9 cellular contexts compared by ENCODE assay signal in genomic region chrX:79443121-79443520, GRCh38.
"Had no signal": no experiment of that assay in that cellular context is flagged by ENCODE, and none has a peak within 500 bp of the region (broad histone marks: within the 10 kb centered on the region; RNA-seq: fewer than 3 reads in every experiment).

No MANE protein-coding gene starts in this region.

- H3K4me3 ChIP-seq: GM23248, GM23338 had no signal

- H3K4me3 Mint-ChIP-seq: GM23338, H9, HFFc6 had no signal

- DNase-seq: GM23248, GOT3, H7, H9, HCEC 1CT, HFFc6 had no signal

- H3K27ac Mint-ChIP-seq: GM23338, H9, HFFc6 had no signal

- H3K9me3 Mint-ChIP-seq: GM23338, HFFc6 had no signal

- H3K4me2 ChIP-seq: GM23338 had no signal

- H3K27ac ChIP-seq: GM23248 had no signal

- H3K9ac ChIP-seq: GM23248 had no signal

- FAIRE-seq: H1, H54 had no signal

- H2AFZ ChIP-seq: GM23248, GM23338 had no signal

- H3K4me1 Mint-ChIP-seq: GM23338, H9 had no signal
